ENCODE assay signal across 8 cellular contexts in the genomic region with DNA sequence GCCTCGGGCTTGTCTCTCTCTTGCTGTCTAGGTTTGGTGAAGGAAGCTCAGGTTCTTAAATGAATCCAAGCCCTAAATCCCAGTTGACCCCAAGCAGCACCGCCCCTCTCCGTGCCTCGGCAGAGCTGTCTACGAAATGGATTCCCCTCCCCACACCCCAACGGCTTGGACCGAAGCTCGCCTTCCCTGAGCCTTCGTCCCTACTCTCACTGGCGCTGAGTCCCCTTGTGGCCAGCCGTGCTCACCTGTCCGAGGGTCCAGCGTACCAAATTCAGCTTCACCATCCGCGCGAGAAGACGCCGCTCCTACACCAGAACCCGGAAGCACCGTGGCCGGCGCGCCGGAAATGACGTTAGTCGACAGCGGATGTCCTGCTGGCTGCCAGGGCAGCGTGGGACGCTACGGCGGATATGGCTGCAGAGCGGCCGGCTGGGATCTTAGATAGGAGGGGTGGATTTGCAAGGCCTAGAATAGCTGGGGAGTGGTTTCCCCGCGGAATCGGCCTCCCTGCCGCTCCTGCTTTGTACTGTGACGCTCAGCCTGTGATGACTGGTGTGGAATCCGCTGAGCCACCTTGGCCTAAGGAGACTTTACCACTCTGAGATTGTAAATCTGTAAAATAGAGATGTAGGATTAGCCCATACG. TPM values are rescaled to one million over a fixed set of nuclear protein-coding genes. Genes with fewer than 3 reads are reported as not detected.
DNase-seq lines count a peak whose midpoint lies in the region; ATAC-seq and TF ChIP-seq lines count a peak whose summit lies in the region.

A gene (minus strand): TSS at position 325 of the 645 bp plus-strand sequence. CDS start 2,201 bp downstream, outside the sequence.

- H3K9me3 ChIP-seq in vagina: no peaks in the 10 kb centered on the region

- peak within 1 kb of the TSS; percentile 85 for H3K9ac ChIP-seq in rectal smooth muscle tissue (ENCODE audit: low read length)

- DNase-seq in NCI-H2081 treated with DMSO at 0.1 percent for 48 hours (lab: John Stamatoyannopoulos, UW): peak; percentile 3
- peak; percentile 71 for DNase-seq in T1000 (lab: John Stamatoyannopoulos, UW)
- DNase-seq in astrocyte of the hippocampus (ENCODE audit: low read depth, low spot score): peak; percentile 97
- peak; percentile 93 for DNase-seq in hepatic stellate cell (ENCODE audit: low spot score)
- peak; percentile 89 to 98 for DNase-seq in vagina (ENCODE audit: extremely low spot score in 2 of 2)

- TF ChIP-seq POLR2A in vagina (IDR thresholded peaks at IDR 0.05): no peak

- H3K36me3 ChIP-seq in rectal smooth muscle tissue (ENCODE audit: control insufficient read depth, insufficient read depth, low read length): peaks cover 6% of the 10 kb centered on the region
- peaks cover 0 to 28% of the 10 kb centered on the region in 2 donors for H3K36me3 ChIP-seq in vagina

- H3K27ac ChIP-seq in rectal smooth muscle tissue (ENCODE audit: low read depth, low read length) (peak within 1 kb of the TSS; percentile 82), vagina (peak within 1 kb of the TSS; percentile 60)

- H3K27me3 ChIP-seq in rectal smooth muscle tissue (ENCODE audit: control insufficient read depth, insufficient read depth, low read length): no peaks in the 10 kb centered on the region
- H3K27me3 ChIP-seq in vagina: no peaks in the 10 kb centered on the region

- intact Hi-C loops in vagina (cut with DNase I): no loop called here

- H3K4me1 ChIP-seq in rectal smooth muscle tissue (ENCODE audit: control insufficient read depth, insufficient read depth, low read length): peaks cover 12% of the 10 kb centered on the region
- peaks cover 27% of the 10 kb centered on the region for H3K4me1 ChIP-seq in vagina

- no peak for TF ChIP-seq CTCF in vagina (IDR thresholded peaks at IDR 0.05)

- peak within 1 kb of the TSS; percentile 100 for H3K4me3 ChIP-seq in rectal smooth muscle tissue (ENCODE audit: low read length)
- peak within 1 kb of the TSS; percentile 86 to 89 for H3K4me3 ChIP-seq in vagina

- ATAC-seq in GM18502 (IDR thresholded peaks at IDR 0.05; ENCODE audit: poor library complexity, unreplicated experiment) (peak; percentile 89), HG02970 (IDR thresholded peaks at IDR 0.05; ENCODE audit: low FRiP score, unreplicated experiment) (peak; percentile 91)

RNA-seq across cellular contexts. Expression of the gene that starts here (rescaled TPM):
- total RNA-seq in vagina: 23.1 TPM

Comparison
In these comparisons a context has a peak if more than half of its experiments do, and no peak if none do; other contexts are left out.
1. Peak in every context shown above with its lines: DNase-seq, ATAC-seq, H3K4me3 ChIP-seq and H3K27ac ChIP-seq.
2. DNase-seq: peak in every context shown above with its lines; median percentile 97 in astrocyte of the hippocampus; 94 in vagina; 93 in hepatic stellate cell; 71 in T1000; 3 in NCI-H2081 treated with DMSO at 0.1 percent for 48 hours.